8 cellular contexts compared by ENCODE assay signal in the genomic region with DNA sequence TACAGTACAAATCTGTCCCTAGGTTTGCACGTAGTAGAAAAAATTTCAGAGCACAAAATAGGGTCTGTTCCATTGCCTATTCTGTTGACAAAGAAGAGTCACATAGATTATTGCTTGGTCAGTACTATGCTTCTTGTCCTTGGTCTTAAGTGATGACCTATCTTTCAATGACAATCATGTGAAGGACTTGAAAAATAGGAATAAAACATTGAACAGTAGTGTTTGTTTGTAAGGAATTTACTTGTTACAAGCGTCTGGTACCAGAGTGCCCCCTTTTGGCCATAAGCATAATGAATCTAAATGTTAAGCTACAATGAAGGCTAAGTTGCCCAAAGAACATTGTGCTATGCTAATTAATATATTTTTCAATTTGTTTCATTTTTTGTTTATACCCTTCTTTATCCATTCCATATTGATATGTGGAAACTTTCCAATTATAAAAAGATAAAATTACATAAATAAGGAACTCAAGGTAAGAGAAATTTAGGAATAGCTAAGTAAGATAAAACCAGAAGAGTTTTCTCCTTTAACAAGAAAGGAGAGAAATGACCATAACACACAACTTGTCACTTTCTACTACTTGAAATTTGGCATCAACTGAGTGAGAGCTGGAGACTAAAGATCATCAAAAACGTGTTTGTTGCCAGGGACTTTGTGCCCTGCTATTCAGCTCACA.
DNase-seq lines count a peak whose midpoint lies in the region; ATAC-seq, FAIRE-seq and TF ChIP-seq lines count a peak whose summit lies in the region.

No MANE protein-coding gene starts in this region.

- TF ChIP-seq EP300 in sigmoid colon (IDR thresholded peaks at IDR 0.05): no peak

- H3K9me3 ChIP-seq in WERI-Rb-1 (ENCODE audit: severe bottlenecking) (peaks cover 4% of the 10 kb centered on the region), sigmoid colon (no peaks in the 10 kb centered on the region)

- peak; percentile 67 for ATAC-seq in GM18502 (IDR thresholded peaks at IDR 0.05; ENCODE audit: poor library complexity, unreplicated experiment)
- no peak for ATAC-seq in stimulated activated memory B cell treated with anti-CD40 and anti-IgM and Interleukin-4, amounts not matched to agents 10 μg/mL and 1 μg/mL and 100 μg/mL, for 72 hours
- no peak for ATAC-seq in effector memory CD8-positive, alpha-beta T cell (replicated peaks)

- H3K27ac Mint-ChIP-seq in CD14-positive monocyte: no peak overlapping the region
- no peak overlapping the region for H3K27ac Mint-ChIP-seq in stimulated activated memory B cell treated with anti-CD40 and anti-IgM and Interleukin-4, amounts not matched to agents 10 μg/mL and 1 μg/mL and 100 μg/mL, for 72 hours
- H3K27ac Mint-ChIP-seq in effector memory CD8-positive, alpha-beta T cell: no peak overlapping the region

- H3K4me3 ChIP-seq in WERI-Rb-1 (ENCODE audit: low read depth, low read length) (no peak overlapping the region), sigmoid colon (no peak overlapping the region)

- no peaks in the 10 kb centered on the region for H3K27me3 ChIP-seq in WERI-Rb-1 (ENCODE audit: insufficient read depth, low read depth, severe bottlenecking)
- no peaks in the 10 kb centered on the region for H3K27me3 ChIP-seq in sigmoid colon

- no peak overlapping the region for H3K27ac ChIP-seq in WERI-Rb-1
- no peak overlapping the region for H3K27ac ChIP-seq in sigmoid colon

- intact Hi-C loops in CD14-positive monocyte (cut with micrococcal nuclease) (loop anchor here (2.0 to 10.0 kb wide), 3 partner anchors 52 to 310 kb away; no protein-coding TSS in a partner anchor), sigmoid colon (cut with DNase I) (loop anchor here (2.0 to 10.0 kb wide), 3 partner anchors 52 to 740 kb away; a partner anchor contains a TSS)

- H3K4me3 Mint-ChIP-seq in CD14-positive monocyte: no peak overlapping the region
- no peak overlapping the region for H3K4me3 Mint-ChIP-seq in stimulated activated memory B cell treated with anti-CD40 and anti-IgM and Interleukin-4, amounts not matched to agents 10 μg/mL and 1 μg/mL and 100 μg/mL, for 72 hours
- no peak overlapping the region for H3K4me3 Mint-ChIP-seq in effector memory CD8-positive, alpha-beta T cell

- peaks cover 78 to 83% of the 10 kb centered on the region in 2 donors for H3K36me3 Mint-ChIP-seq in CD14-positive monocyte
- peaks cover 31% of the 10 kb centered on the region for H3K36me3 Mint-ChIP-seq in stimulated activated memory B cell treated with anti-CD40 and anti-IgM and Interleukin-4, amounts not matched to agents 10 μg/mL and 1 μg/mL and 100 μg/mL, for 72 hours
- no peaks in the 10 kb centered on the region for H3K36me3 Mint-ChIP-seq in effector memory CD8-positive, alpha-beta T cell (ENCODE audit: insufficient read depth)

- H3K4me1 Mint-ChIP-seq in CD14-positive monocyte: no peaks in the 10 kb centered on the region
- no peaks in the 10 kb centered on the region for H3K4me1 Mint-ChIP-seq in stimulated activated memory B cell treated with anti-CD40 and anti-IgM and Interleukin-4, amounts not matched to agents 10 μg/mL and 1 μg/mL and 100 μg/mL, for 72 hours
- H3K4me1 Mint-ChIP-seq in effector memory CD8-positive, alpha-beta T cell (ENCODE audit: low read depth in 2 of 2): no peaks in the 10 kb centered on the region

- H3K9me3 Mint-ChIP-seq in CD14-positive monocyte: peaks cover 0 to 3% (median 0%) of the 10 kb centered on the region in 7 donors
- no peaks in the 10 kb centered on the region for H3K9me3 Mint-ChIP-seq in stimulated activated memory B cell treated with anti-CD40 and anti-IgM and Interleukin-4, amounts not matched to agents 10 μg/mL and 1 μg/mL and 100 μg/mL, for 72 hours
- no peaks in the 10 kb centered on the region for H3K9me3 Mint-ChIP-seq in effector memory CD8-positive, alpha-beta T cell

- no peaks in the 10 kb centered on the region for H3K4me1 ChIP-seq in sigmoid colon

- H3K27me3 Mint-ChIP-seq in CD14-positive monocyte (ENCODE audit: low read depth in 3 of 3): peaks cover 0 to 1% (median under 1%) of the 10 kb centered on the region in 3 donors
- H3K27me3 Mint-ChIP-seq in stimulated activated memory B cell treated with anti-CD40 and anti-IgM and Interleukin-4, amounts not matched to agents 10 μg/mL and 1 μg/mL and 100 μg/mL, for 72 hours: no peaks in the 10 kb centered on the region
- peaks cover 24 to 51% of the 10 kb centered on the region in 2 donors for H3K27me3 Mint-ChIP-seq in effector memory CD8-positive, alpha-beta T cell

- DNase-seq in CD14-positive monocyte (ENCODE audit: low spot score): no peak
- peak; percentile 48 for DNase-seq in MV-4-11 (lab: John Stamatoyannopoulos, UW)
- peak; percentile 26 for DNase-seq in WERI-Rb-1
- no peak for DNase-seq in frontal cortex (ENCODE audit: low spot score in 2 of 2)
- no peak for DNase-seq in sigmoid colon
- no peak for DNase-seq in effector memory CD8-positive, alpha-beta T cell

- no peaks in the 10 kb centered on the region for H3K36me3 ChIP-seq in WERI-Rb-1
- no peaks in the 10 kb centered on the region for H3K36me3 ChIP-seq in sigmoid colon

- peak; percentile 57 for FAIRE-seq in frontal cortex (lab: Jason Lieb, UNC)

- TF ChIP-seq POLR2A in sigmoid colon (IDR thresholded peaks at IDR 0.05): no peak

- 18 to 39% methylated on average over 3 of the region's 3 CpGs for WGBS in sigmoid colon, 2 donors

- TF ChIP-seq CTCF in CD14-positive monocyte (IDR thresholded peaks at IDR 0.05) (peak; percentile 88), WERI-Rb-1 (IDR thresholded peaks at IDR 0.05; ENCODE audit: low read depth, low read length) (peak; percentile 53; the same call in 1 of the 2 replicates), sigmoid colon (IDR thresholded peaks at IDR 0.05) (peak in 3 of 4 experiments; percentile 53 to 62 (median 60))

Comparison
In these comparisons a context has a peak if more than half of its experiments do, and no peak if none do; other contexts are left out.
1. DNase-seq: peak in MV-4-11 (single experiment) and WERI-Rb-1 (single experiment); none in CD14-positive monocyte (single experiment), frontal cortex (0 of 2), sigmoid colon (single experiment) and effector memory CD8-positive, alpha-beta T cell (0 of 3).
2. Peak in every context shown above with its lines, with median percentiles within 50 percentile points of each other: CTCF ChIP-seq.